28 cellular contexts compared by ENCODE assay signal in the genomic region with DNA sequence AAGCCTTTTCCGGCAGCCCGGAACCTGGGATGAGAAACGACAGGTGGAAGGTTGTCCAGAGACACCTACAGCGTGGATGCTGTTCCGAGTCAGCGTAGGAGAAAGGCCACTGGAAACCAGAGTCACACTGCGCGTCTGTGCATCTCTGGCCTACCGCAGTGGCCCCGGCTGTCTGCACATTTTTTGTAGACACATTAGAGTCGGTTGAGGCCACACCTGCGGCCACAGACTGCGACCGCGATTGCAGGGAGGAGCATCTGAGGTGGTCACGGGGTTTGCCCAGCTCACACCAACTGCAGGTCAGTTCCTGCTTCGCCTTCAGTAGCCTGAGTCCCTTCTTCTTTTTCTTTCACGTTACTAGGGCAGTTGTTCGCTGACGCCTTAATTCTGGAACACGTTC. TPM values are rescaled to one million over a fixed set of nuclear protein-coding genes. Genes with fewer than 3 reads are reported as not detected.
DNase-seq lines count a peak whose midpoint lies in the region; ATAC-seq and TF ChIP-seq lines count a peak whose summit lies in the region.
"Had no signal": no experiment of that assay in that cellular context is flagged by ENCODE, and none has a peak within 500 bp of the region (broad histone marks: within the 10 kb centered on the region; RNA-seq: fewer than 3 reads in every experiment).

No MANE protein-coding gene starts in this region.

- TF ChIP-seq RAD21 in IMR-90 (IDR thresholded peaks at IDR 0.05; ENCODE audit: low read length), result no peak

- H3K27me3 Mint-ChIP-seq in immature natural killer cell (ENCODE audit: low read depth in 3 of 3), result peaks cover 0 to 11% (median 4%) of the 10 kb centered on the region in 3 donors
- H3K27me3 Mint-ChIP-seq: activated CD8-positive, alpha-beta T cell treated with anti-CD3 and anti-CD28 coated beads for 36 hours; activated naive CD4-positive, alpha-beta T cell treated with anti-CD3 and anti-CD28 coated beads, Interleukin-2, amount 10 ng/mL, durations not matched to agents 7 days and 5 days; central memory CD8-positive, alpha-beta T cell; dendritic cell treated with granulocyte-macrophage colony-stimulating factor and Interleukin-4, amounts not matched to agents 40 ng/mL and 50 ng/mL, for 4 days; IgD-negative memory B cell; stimulated activated naive CD8-positive, alpha-beta T cell treated with anti-CD3 and anti-CD28 coated beads, Interleukin-15, amount 100 ng/mL, for 72 hours had no signal

- H3K4ac ChIP-seq in IMR-90 (ENCODE audit: low read depth, low read length), result no peak overlapping the region

- H2BK15ac ChIP-seq in IMR-90 (ENCODE audit: low read depth, low read length), result no peak overlapping the region

- no peak overlapping the region for H2BK5ac ChIP-seq in IMR-90 (ENCODE audit: low read depth, low read length, poor library complexity, severe bottlenecking)

- DNase-seq in IMR-90, result no peak
- peak in 2 of 3 donors; percentile 44 to 57 for DNase-seq in immature natural killer cell
- no peak for DNase-seq in DMS114 treated with DMSO at 0.1 percent for 48 hours (lab: John Stamatoyannopoulos, UW; ENCODE audit: unreplicated experiment)
- DNase-seq in A172 (ENCODE audit: low spot score), result no peak
- DNase-seq: ACHN; activated CD8-positive, alpha-beta T cell treated with anti-CD3 and anti-CD28 coated beads for 36 hours; activated naive CD4-positive, alpha-beta T cell treated with anti-CD3 and anti-CD28 coated beads, Interleukin-2, amount 10 ng/mL, durations not matched to agents 7 days and 5 days; adrenal gland; C1 segment of cervical spinal cord; DMS53; head of caudate nucleus; NCI-H1092 treated with DMSO at 0.1 percent for 48 hours; NCI-H187 treated with DMSO at 0.1 percent for 48 hours; NCI-H524; nephron progenitor cell; NK-92 treated with Interleukin-12 subunit alpha and Interleukin-12 subunit beta, amount 100 ng/mL, for 24 hours; PC-9; Right ventricle myocardium superior; stimulated activated naive CD8-positive, alpha-beta T cell treated with anti-CD3 and anti-CD28 coated beads, Interleukin-15, amount 100 ng/mL, for 72 hours had no signal

- no peak overlapping the region for H3K18ac ChIP-seq in IMR-90 (ENCODE audit: low read depth, low read length)

- no peaks in the 10 kb centered on the region for H3K9me3 Mint-ChIP-seq in immature natural killer cell
- H3K9me3 Mint-ChIP-seq: activated CD8-positive, alpha-beta T cell treated with anti-CD3 and anti-CD28 coated beads for 36 hours; activated naive CD4-positive, alpha-beta T cell treated with anti-CD3 and anti-CD28 coated beads, Interleukin-2, amount 10 ng/mL, durations not matched to agents 7 days and 5 days; central memory CD8-positive, alpha-beta T cell; dendritic cell treated with granulocyte-macrophage colony-stimulating factor and Interleukin-4, amounts not matched to agents 40 ng/mL and 50 ng/mL, for 4 days; IgD-negative memory B cell; stimulated activated naive CD8-positive, alpha-beta T cell treated with anti-CD3 and anti-CD28 coated beads, Interleukin-15, amount 100 ng/mL, for 72 hours had no signal

- H3K4me2 ChIP-seq in BLaER1 treated with 17β-estradiol and CSF1 and Interleukin-3, amounts not matched to agents 10 nM and 100 nM, result peak overlapping the region in 10 of 11 experiments; percentile 11 to 100 (median 96); a peak in 17 of 22 replicates
- no peak overlapping the region for H3K4me2 ChIP-seq in IMR-90 (ENCODE audit: low read depth, low read length)
- H3K4me2 ChIP-seq: PC-9 had no signal

- H2BK120ac ChIP-seq in IMR-90 (ENCODE audit: low read depth, low read length), result no peak overlapping the region

- no peak overlapping the region for H4K8ac ChIP-seq in IMR-90 (ENCODE audit: low read depth in 2 of 2, low read length in 2 of 2)

- H3K79me1 ChIP-seq in IMR-90 (ENCODE audit: low read depth in 1 of 2, low read length in 2 of 2), result peaks cover 21 to 70% of the 10 kb centered on the region in 2 experiments; a peak in 3 of 4 replicates

- H3K4me3 Mint-ChIP-seq in immature natural killer cell, result peak overlapping the region in 2 of 5 donors; percentile 23 to 38
- H3K4me3 Mint-ChIP-seq: activated CD8-positive, alpha-beta T cell treated with anti-CD3 and anti-CD28 coated beads for 36 hours; activated naive CD4-positive, alpha-beta T cell treated with anti-CD3 and anti-CD28 coated beads, Interleukin-2, amount 10 ng/mL, durations not matched to agents 7 days and 5 days; central memory CD8-positive, alpha-beta T cell; dendritic cell treated with granulocyte-macrophage colony-stimulating factor and Interleukin-4, amounts not matched to agents 40 ng/mL and 50 ng/mL, for 4 days; nephron progenitor cell; stimulated activated naive CD8-positive, alpha-beta T cell treated with anti-CD3 and anti-CD28 coated beads, Interleukin-15, amount 100 ng/mL, for 72 hours had no signal

- H3K27ac Mint-ChIP-seq in immature natural killer cell, result peak overlapping the region in 3 of 6 donors; percentile 34 to 78 (median 67)
- H3K27ac Mint-ChIP-seq: activated CD8-positive, alpha-beta T cell treated with anti-CD3 and anti-CD28 coated beads for 36 hours; dendritic cell treated with granulocyte-macrophage colony-stimulating factor and Interleukin-4, amounts not matched to agents 40 ng/mL and 50 ng/mL, for 4 days had no signal

- POLR2A ChIA-PET in IMR-90 (lab: Charles Lee; ENCODE audit: unreplicated experiment), result no interaction called here

- peak overlapping the region in 8 of 11 experiments; percentile 2 to 99 (median 67); a peak in 11 of 22 replicates for H3K27ac ChIP-seq in BLaER1 treated with 17β-estradiol and CSF1 and Interleukin-3, amounts not matched to agents 10 nM and 100 nM
- no peak overlapping the region for H3K27ac ChIP-seq in IMR-90 (ENCODE audit: insufficient read depth, low read length)
- H3K27ac ChIP-seq in neutrophil, result peak overlapping the region; percentile 9
- H3K27ac ChIP-seq: adrenal gland, pancreas, PC-9, thoracic aorta had no signal

- H3K9me3 ChIP-seq in BLaER1 treated with 17β-estradiol and CSF1 and Interleukin-3, amounts not matched to agents 10 nM and 100 nM (replicated peaks in 1 of 11), result no peaks in the 10 kb centered on the region
- no peaks in the 10 kb centered on the region for H3K9me3 ChIP-seq in IMR-90 (ENCODE audit: control insufficient read depth, insufficient read depth, low read length)
- no peaks in the 10 kb centered on the region for H3K9me3 ChIP-seq in neutrophil
- H3K9me3 ChIP-seq: adrenal gland, HAP-1, pancreas, thoracic aorta had no signal

- H3K36me3 Mint-ChIP-seq in immature natural killer cell, result peaks cover 0 to 2% (median 0%) of the 10 kb centered on the region in 3 donors
- H3K36me3 Mint-ChIP-seq: IgD-negative memory B cell had no signal

- no peak overlapping the region for H3K56ac ChIP-seq in IMR-90 (ENCODE audit: extremely low read depth, insufficient read depth, low read length)

- peaks cover 53 to 74% (median 64%) of the 10 kb centered on the region in 11 experiments for H3K36me3 ChIP-seq in BLaER1 treated with 17β-estradiol and CSF1 and Interleukin-3, amounts not matched to agents 10 nM and 100 nM
- H3K36me3 ChIP-seq in IMR-90 (ENCODE audit: control insufficient read depth, insufficient read depth, low read length), result peaks cover 54% of the 10 kb centered on the region
- peaks cover 54% of the 10 kb centered on the region for H3K36me3 ChIP-seq in neutrophil

- no peak overlapping the region for H2AFZ ChIP-seq in IMR-90 (replicated peaks; ENCODE audit: low read length, poor library complexity)
- H2AFZ ChIP-seq: PC-9 had no signal

- no peak overlapping the region for H3K4me3 ChIP-seq in BLaER1 treated with 17β-estradiol and CSF1 and Interleukin-3, amounts not matched to agents 10 nM and 100 nM
- H3K4me3 ChIP-seq in IMR-90 (ENCODE audit: insufficient read depth, low read depth, low read length) (no peak overlapping the region), neutrophil (ENCODE audit: low read depth in 1 of 2, low read length in 1 of 2) (no peak overlapping the region)
- H3K4me3 ChIP-seq: adrenal gland, HAP-1, pancreas, PC-9, thoracic aorta had no signal

- BruUV-seq in IMR-90 (replicated peaks; lab: Mats Ljungman, UMichigan), result no TSS peak

- TF ChIP-seq CTCF in IMR-90 (conservative IDR thresholded peaks at IDR 0.05; ENCODE audit: low read depth, low read length), result no peak
- no peak for TF ChIP-seq CTCF in neutrophil (IDR thresholded peaks at IDR 0.05)

- ATAC-seq in IMR-90 (ENCODE audit: low read depth) (no peak), HG03342 (IDR thresholded peaks at IDR 0.05; ENCODE audit: unreplicated experiment) (no peak)
- ATAC-seq: activated CD8-positive, alpha-beta T cell treated with anti-CD3 and anti-CD28 coated beads for 36 hours; pancreas; stimulated activated naive CD8-positive, alpha-beta T cell treated with anti-CD3 and anti-CD28 coated beads, Interleukin-15, amount 100 ng/mL, for 72 hours had no signal

- TF ChIP-seq POLR2A in IMR-90 (IDR thresholded peaks at IDR 0.05; ENCODE audit: low read depth, low read length), result no peak

- peak overlapping the region; percentile 65 for H2AK9ac ChIP-seq in IMR-90 (replicated peaks; ENCODE audit: low read depth, low read length, poor library complexity)

- peaks cover 0 to 40% (median 27%) of the 10 kb centered on the region in 11 experiments; a peak in 17 of 22 replicates for H4K20me1 ChIP-seq in BLaER1 treated with 17β-estradiol and CSF1 and Interleukin-3, amounts not matched to agents 10 nM and 100 nM
- H4K20me1 ChIP-seq in IMR-90 (ENCODE audit: insufficient read depth, low read length), result peaks cover 17% of the 10 kb centered on the region

- 96% methylated on average over 13 of the region's 21 CpGs; no CpG with 5 or more reads in 1 of the 2 experiments for WGBS in IMR-90 (ENCODE audit: extremely low coverage in 2 of 2, insufficient read length in 1 of 2), 2 experiments

- H3K27me3 ChIP-seq in BLaER1 treated with 17β-estradiol and CSF1 and Interleukin-3, amounts not matched to agents 10 nM and 100 nM, result no peaks in the 10 kb centered on the region
- H3K27me3 ChIP-seq in IMR-90 (ENCODE audit: control insufficient read depth, insufficient read depth, low read length) (no peaks in the 10 kb centered on the region), neutrophil (no peaks in the 10 kb centered on the region)
- H3K27me3 ChIP-seq: adrenal gland, pancreas had no signal

- CTCF ChIA-PET in IMR-90 (lab: Yijun Ruan, JAX), result no interaction called here

- H4K5ac ChIP-seq in IMR-90 (ENCODE audit: low read depth, low read length), result no peak overlapping the region

- no peak overlapping the region for H3K14ac ChIP-seq in IMR-90 (replicated peaks; ENCODE audit: low read depth, low read length)

- no peak overlapping the region for H2BK20ac ChIP-seq in IMR-90 (ENCODE audit: low read depth, low read length)

- H3K9me1 ChIP-seq in IMR-90 (ENCODE audit: insufficient read depth, low read length), result peaks cover 10% of the 10 kb centered on the region

- H3K23ac ChIP-seq in IMR-90 (ENCODE audit: low read depth, low read length), result no peak overlapping the region

- H3K4me1 Mint-ChIP-seq in immature natural killer cell, result peaks cover 34 to 43% of the 10 kb centered on the region in 2 donors

- in situ Hi-C loops in IMR-90 (cut with MboI; ENCODE audit: low sequenced_read_pairs), result no loop called here

- peaks cover 80 to 98% (median 87%) of the 10 kb centered on the region in 10 experiments for H3K4me1 ChIP-seq in BLaER1 treated with 17β-estradiol and CSF1 and Interleukin-3, amounts not matched to agents 10 nM and 100 nM
- peaks cover 11% of the 10 kb centered on the region for H3K4me1 ChIP-seq in IMR-90 (ENCODE audit: control insufficient read depth, insufficient read depth, low read length)
- peaks cover 32% of the 10 kb centered on the region in 2 experiments for H3K4me1 ChIP-seq in neutrophil (ENCODE audit: control insufficient read depth in 1 of 2, insufficient read depth in 1 of 2, low read depth in 1 of 2, low read length in 1 of 2)

- no peak overlapping the region for H4K91ac ChIP-seq in IMR-90 (ENCODE audit: insufficient read depth, low read depth, low read length)

- dilution Hi-C loops in IMR-90 (cut with HindIII; ENCODE audit: low sequenced_read_pairs, unreplicated experiment), result no loop called here

- peak overlapping the region in 5 of 11 experiments; percentile 11 to 32 (median 23); a peak in 3 of 22 replicates for H3K9ac ChIP-seq in BLaER1 treated with 17β-estradiol and CSF1 and Interleukin-3, amounts not matched to agents 10 nM and 100 nM
- no peak overlapping the region for H3K9ac ChIP-seq in IMR-90 (ENCODE audit: low read depth, low read length)

- no peak overlapping the region for H2AK5ac ChIP-seq in IMR-90 (ENCODE audit: low read depth, low read length)

- intact Hi-C loops in IMR-90 (cut with micrococcal nuclease), result no loop called here

RNA-seq across cellular contexts. Expression of gene WDR45B, which starts 52.4 kb away (rescaled TPM):
- total RNA-seq in IMR-90 (2012; rRNA removed), result 65.8 and 98.2 TPM in 2 replicates
- polyA plus RNA-seq in IMR-90 (2012; rRNA removed), result 99.1 and 110 TPM in 2 replicates
- polyA plus RNA-seq in IMR-90 (2012; cell fraction: cytosol; rRNA removed), result 56.2 and 79.8 TPM in 2 replicates
- polyA plus RNA-seq in IMR-90 (2012; cell fraction: nucleus; rRNA removed; ENCODE audit: low replicate concordance), result 92.4 and 155 TPM in 2 replicates
- polyA plus RNA-seq in immature natural killer cell, result 10 to 100 TPM; 34.3 to 65.5 (median 48.9) TPM
- 90.3 and 96.0 TPM in 2 replicates for total RNA-seq in A172 (2014; rRNA removed; shearing (Covaris generic))

Comparison
In these comparisons a context has a peak if more than half of its experiments do, and no peak if none do; other contexts are left out.
1. DNase-seq: peak in immature natural killer cell (2 of 3); none in IMR-90 (single experiment), DMS114 treated with DMSO at 0.1 percent for 48 hours (single experiment) and A172 (single experiment).